Comparison of ENCODE assay signal across 8 cellular contexts in genomic region chr5:33439905-33440481, GRCh38. TPM values are rescaled to one million over a fixed set of nuclear protein-coding genes. Genes with fewer than 3 reads are reported as not detected.
DNase-seq lines count a peak whose midpoint lies in the region; ATAC-seq and TF ChIP-seq lines count a peak whose summit lies in the region.

No MANE protein-coding gene starts in this region.

- no peaks in the 10 kb centered on the region for H3K9me3 ChIP-seq in DOHH2 (ENCODE audit: control insufficient read depth, insufficient read depth, low read length)
- H3K9me3 ChIP-seq in MG63: no peaks in the 10 kb centered on the region
- H3K9me3 ChIP-seq in endocrine pancreas (ENCODE audit: control insufficient read depth, low read length): no peaks in the 10 kb centered on the region
- no peaks in the 10 kb centered on the region for H3K9me3 ChIP-seq in trophoblast cell (ENCODE audit: insufficient read depth, low read depth, low read length)

- no peak overlapping the region for H2BK12ac ChIP-seq in trophoblast cell (ENCODE audit: low read length)

- H3K4me1 ChIP-seq in DOHH2 (ENCODE audit: control insufficient read depth, low read length): peaks cover 23% of the 10 kb centered on the region
- H3K4me1 ChIP-seq in endocrine pancreas (ENCODE audit: control insufficient read depth, insufficient read depth, low read length): peaks cover 9% of the 10 kb centered on the region
- peaks cover 0 to 7% of the 10 kb centered on the region in 2 experiments for H3K4me1 ChIP-seq in trophoblast cell (ENCODE audit: control insufficient read depth in 1 of 2, insufficient read depth in 2 of 2, low read length in 2 of 2)

- peaks cover 49% of the 10 kb centered on the region for H3K79me2 ChIP-seq in DOHH2 (ENCODE audit: control insufficient read depth, low read length)
- H3K79me2 ChIP-seq in trophoblast cell (ENCODE audit: control insufficient read depth, insufficient read depth, low read length, poor library complexity): peaks cover 14% of the 10 kb centered on the region

- H2BK5ac ChIP-seq in trophoblast cell (ENCODE audit: low read depth, low read length, poor library complexity): peak overlapping the region; percentile 78

- peak overlapping the region; percentile 97 for H3K4me3 ChIP-seq in DOHH2 (ENCODE audit: low read length)
- peak overlapping the region; percentile 79 for H3K4me3 ChIP-seq in MG63
- peak overlapping the region; percentile 90 for H3K4me3 ChIP-seq in endocrine pancreas (ENCODE audit: control insufficient read depth, insufficient read depth, low read length)
- peak overlapping the region; percentile 90 for H3K4me3 ChIP-seq in trophoblast cell (ENCODE audit: low read depth, low read length)

- peak overlapping the region; percentile 17 for H4K12ac ChIP-seq in trophoblast cell (ENCODE audit: low read depth, low read length)

- no peak overlapping the region for H3K23ac ChIP-seq in trophoblast cell (ENCODE audit: low read length)

- WGBS in trophoblast cell (ENCODE audit: extremely low coverage, insufficient coverage, insufficient read length): no CpG with 5 or more reads among the region's 18 CpGs

- peak overlapping the region; percentile 77; the same call in 1 of the 2 replicates for H3K27ac ChIP-seq in DOHH2 (ENCODE audit: low read depth, low read length)
- H3K27ac ChIP-seq in trophoblast cell (ENCODE audit: low read depth, low read length): peak overlapping the region; percentile 90

- no peaks in the 10 kb centered on the region for H3K9me2 ChIP-seq in DOHH2 (replicated peaks; ENCODE audit: control insufficient read depth, low read length)

- no peak for TF ChIP-seq CTCF in DOHH2 (IDR thresholded peaks at IDR 0.05; ENCODE audit: low read depth, low read length, poor library complexity, severe bottlenecking)

- H3K4ac ChIP-seq in trophoblast cell (ENCODE audit: low read depth, low read length): no peak overlapping the region

- peaks cover 17% of the 10 kb centered on the region for H3K36me3 ChIP-seq in DOHH2 (ENCODE audit: control insufficient read depth, low read length)
- H3K36me3 ChIP-seq in MG63: peaks cover 32% of the 10 kb centered on the region
- no peaks in the 10 kb centered on the region for H3K36me3 ChIP-seq in endocrine pancreas (ENCODE audit: control insufficient read depth, insufficient read depth, low read length)
- peaks cover 0 to 2% of the 10 kb centered on the region in 2 experiments for H3K36me3 ChIP-seq in trophoblast cell (ENCODE audit: control insufficient read depth in 1 of 2, insufficient read depth in 2 of 2, low read length in 2 of 2)

- H4K8ac ChIP-seq in trophoblast cell (ENCODE audit: low read depth, low read length): peak overlapping the region; percentile 72

- H3K4me2 ChIP-seq in DOHH2 (ENCODE audit: low read length) (peak overlapping the region; percentile 94), trophoblast cell (ENCODE audit: low read length) (peak overlapping the region; percentile 83)

- peaks cover 11% of the 10 kb centered on the region; the same call in 1 of the 2 replicates for H4K20me1 ChIP-seq in DOHH2 (ENCODE audit: control insufficient read depth, insufficient read depth, low read depth, low read length)

- peak overlapping the region; percentile 65 for H3K14ac ChIP-seq in trophoblast cell (ENCODE audit: low read length)

- peak overlapping the region; percentile 65 for H2BK120ac ChIP-seq in trophoblast cell (ENCODE audit: insufficient read depth, low read length, poor library complexity)

- H3K9ac ChIP-seq in endocrine pancreas (ENCODE audit: control insufficient read depth, insufficient read depth, low read length) (peak overlapping the region; percentile 92), trophoblast cell (ENCODE audit: low read length) (peak overlapping the region; percentile 89)

- peak overlapping the region; percentile 23 for H3K18ac ChIP-seq in trophoblast cell (ENCODE audit: low read length)

- no peaks in the 10 kb centered on the region for H3F3A ChIP-seq in DOHH2 (ENCODE audit: control insufficient read depth, insufficient read depth)

- no peak for ATAC-seq in HG02623 (IDR thresholded peaks at IDR 0.05; ENCODE audit: unreplicated experiment)

- peaks cover 11% of the 10 kb centered on the region for H3K79me1 ChIP-seq in trophoblast cell (ENCODE audit: low read length)

- H3K27me3 ChIP-seq in DOHH2 (ENCODE audit: control insufficient read depth, low read length) (peaks cover 3% of the 10 kb centered on the region; the same call in 1 of the 2 replicates), MG63 (no peaks in the 10 kb centered on the region), endocrine pancreas (ENCODE audit: control insufficient read depth, insufficient read depth, low read length) (no peaks in the 10 kb centered on the region), trophoblast cell (ENCODE audit: insufficient read depth, low read length) (no peaks in the 10 kb centered on the region)

- H2AFZ ChIP-seq in trophoblast cell (ENCODE audit: insufficient read depth, low read length, poor library complexity): peak overlapping the region; percentile 80

- no peak overlapping the region for H2AK5ac ChIP-seq in trophoblast cell (ENCODE audit: low read length)

- no peak for DNase-seq in MG63
- DNase-seq in trophoblast cell: no peak
- DNase-seq in NCI-H82 (lab: John Stamatoyannopoulos, UW): no peak
- DNase-seq in DMS114 treated with DMSO at 0.1 percent for 48 hours (lab: John Stamatoyannopoulos, UW; ENCODE audit: unreplicated experiment): no peak
- DNase-seq in UCSD-AML1 (lab: John Stamatoyannopoulos, UW; ENCODE audit: unreplicated experiment): no peak

- H4K91ac ChIP-seq in trophoblast cell (ENCODE audit: low read depth, low read length): peak overlapping the region; percentile 8

RNA-seq across cellular contexts. Expression of gene TARS1, which starts 0.8 kb away (rescaled TPM):
- 433 and 1,067 TPM in 2 replicates for total RNA-seq in MG63 (2014; rRNA removed; shearing (Covaris generic); ENCODE audit: low replicate concordance)
- 453 and 466 TPM in 2 replicates for polyA plus RNA-seq in trophoblast cell (2013)
